ENCODE assay signal across 8 cellular contexts in the genomic region with DNA sequence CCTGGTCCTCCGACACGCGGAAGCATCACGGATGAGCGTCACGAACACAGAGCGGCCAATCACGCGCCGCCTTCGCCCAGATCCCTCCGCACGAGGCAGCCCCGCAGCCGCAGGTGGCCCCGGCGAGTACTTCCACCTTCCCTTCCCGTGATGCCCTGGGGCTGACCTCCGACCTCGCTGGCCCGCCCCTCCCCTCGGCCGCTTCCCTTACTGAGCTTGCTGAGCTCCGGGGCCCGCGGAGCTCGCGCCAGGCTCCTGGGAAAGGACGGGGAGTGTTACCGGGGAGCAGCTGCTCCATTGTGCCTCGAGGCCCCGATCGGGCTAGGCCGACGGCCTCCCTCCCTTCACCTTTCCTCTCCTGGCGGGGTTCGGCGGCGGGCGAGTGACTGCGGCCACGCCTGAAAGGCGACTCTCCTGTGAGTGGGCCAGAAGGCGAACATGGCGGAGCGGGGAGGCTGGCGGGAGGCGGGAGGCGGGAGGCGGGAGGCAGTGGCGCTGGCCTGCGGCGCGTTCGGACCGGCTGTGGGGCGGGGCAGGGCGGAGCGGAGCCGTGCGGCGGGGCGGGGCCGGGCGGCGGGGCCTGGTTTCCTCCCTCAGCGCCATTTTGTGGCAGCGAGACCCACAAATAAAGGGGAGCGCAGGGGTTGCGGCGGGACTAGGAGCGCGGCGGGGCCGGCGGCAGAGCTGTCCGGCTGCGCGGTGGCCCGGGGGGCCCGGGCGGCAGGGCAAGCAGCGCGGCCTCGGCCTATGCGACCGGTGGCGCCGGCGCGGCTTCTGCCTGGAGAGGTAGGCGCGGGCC. TPM values are rescaled to one million over a fixed set of nuclear protein-coding genes. Genes with fewer than 3 reads are reported as not detected.
A peak's percentile ranks its signal among the peaks of the same experiment; 100 is the strongest.
DNase-seq lines count a peak whose midpoint lies in the region; ATAC-seq and TF ChIP-seq lines count a peak whose summit lies in the region.

Gene WTAP (plus strand): TSS at position 589 of the 799 bp plus-strand sequence. CDS start 8,760 bp downstream, outside the sequence.

- H3K27me3 Mint-ChIP-seq in T-cell: no peaks in the 10 kb centered on the region
- peaks cover 3% of the 10 kb centered on the region for H3K27me3 Mint-ChIP-seq in type B pancreatic cell

- H3K36me3 ChIP-seq in heart right ventricle: peaks cover 0 to 18% (median 0%) of the 10 kb centered on the region in 9 donors

- DNase-seq in GM13976 (ENCODE audit: low spot score) (peak; percentile 96), NCI-H1436 treated with DMSO at 0.1 percent for 48 hours (lab: John Stamatoyannopoulos, UW) (peak; percentile 87), T-cell (peak; percentile 93 to 98 (median 96)), heart right ventricle (peak; percentile 94 to 95), posterior cingulate gyrus (peak; percentile 92 to 99 (median 94)), type B pancreatic cell (ENCODE audit: extremely low spot score, unreplicated experiment) (peak; percentile 98)

- intact Hi-C loops in heart right ventricle (cut with DNase I) (loop anchor here in 9 of 10 donors (1.0 to 10.0 kb wide), 10 partner anchors 34 to 248 kb away; partner anchors contain the start of genes SOD2 (in 7 of the 9), ACAT2 (in 4 of the 9), TCP1 (in 3 of the 9) and MRPL18 (in 1 of the 9)), posterior cingulate gyrus (cut with DNase I) (loop anchor here (1.0 to 2.0 kb wide), 3 partner anchors 34 to 64 kb away; partner anchors contain the start of genes MRPL18 and SOD2)

- H3K27ac ChIP-seq in adipose tissue (ENCODE audit: low read depth, low read length) (peak within 1 kb of the TSS; percentile 98), heart right ventricle (peak within 1 kb of the TSS; percentile 92 to 100 (median 99))

- in situ Hi-C loops in GM13976 (cut with MboI; ENCODE audit: low sequenced_read_pairs, unreplicated experiment): no loop called here

- 0% methylated on average over 81 to 93 of the region's 93 CpGs for WGBS in adipose tissue, 3 donors
- 0 to 1% methylated on average over 66 to 93 of the region's 93 CpGs for WGBS in heart right ventricle, 2 donors

- H3K27me3 ChIP-seq in heart right ventricle: no peaks in the 10 kb centered on the region

- peak within 1 kb of the TSS; percentile 64 to 96 (median 86) for H3K4me3 ChIP-seq in heart right ventricle

- H3K4me3 Mint-ChIP-seq in T-cell (peak within 1 kb of the TSS; percentile 95 to 96 (median 96)), type B pancreatic cell (peak within 1 kb of the TSS; percentile 95)

- ATAC-seq in HG02852 (IDR thresholded peaks at IDR 0.05; ENCODE audit: unreplicated experiment) (peak; percentile 76), T-cell (replicated peaks in 1 of 4) (peak; percentile 85 to 91 (median 86)), heart right ventricle (peak; percentile 96 to 98 (median 97))

- H3K27ac Mint-ChIP-seq in T-cell (peak within 1 kb of the TSS; percentile 99), type B pancreatic cell (peak within 1 kb of the TSS; percentile 99)

- peaks cover 0 to 4% (median 0%) of the 10 kb centered on the region in 11 donors for H3K9me3 ChIP-seq in heart right ventricle

- peaks cover 0 to 57% (median 51%) of the 10 kb centered on the region in 9 donors for H3K4me1 ChIP-seq in heart right ventricle

- H3K36me3 Mint-ChIP-seq in T-cell (peaks cover 17% of the 10 kb centered on the region), type B pancreatic cell (peaks cover 19% of the 10 kb centered on the region)

- CTCF ChIA-PET in T-cell (lab: Charles Lee): interaction anchor here (0.6 to 1.7 kb wide), 14 partner anchors 9 to 1266 kb away, joined by 3 to 11 read pairs (median 4); partner anchors contain the start of genes ACAT2 (in 1 of the 2), MRPL18 (in 1 of the 2) and SOD2 (in 1 of the 2)

- TF ChIP-seq CTCF in GM13976 (IDR thresholded peaks at IDR 0.05; ENCODE audit: borderline replicate concordance, control extremely low read depth, extremely low read depth, insufficient read depth, missing control alignments) (no peak), heart right ventricle (IDR thresholded peaks at IDR 0.05) (no peak), type B pancreatic cell (conservative IDR thresholded peaks at IDR 0.05) (no peak)

- POLR2A ChIA-PET in T-cell (lab: Charles Lee): interaction anchor here (0.5 to 2.1 kb wide), 21 partner anchors 11 to 1456 kb away, joined by 3 to 14 read pairs (median 4); partner anchors contain the start of genes MRPL18 (in 2 of the 2), TCP1 (in 2 of the 2), ACAT2 (in 1 of the 2) and SOD2 (in 1 of the 2)

- H3K9me3 Mint-ChIP-seq in T-cell: peaks cover 0 to 9% (median 6%) of the 10 kb centered on the region in 3 donors
- H3K9me3 Mint-ChIP-seq in type B pancreatic cell: peaks cover 5% of the 10 kb centered on the region

- H3K4me1 Mint-ChIP-seq in T-cell: peaks cover 69 to 71% (median 69%) of the 10 kb centered on the region in 3 donors
- peaks cover 21% of the 10 kb centered on the region for H3K4me1 Mint-ChIP-seq in type B pancreatic cell (ENCODE audit: unreplicated experiment)

RNA-seq across cellular contexts. Expression of gene WTAP, which starts in this region (rescaled TPM):
- total RNA-seq in T-cell (100 to 1,000 TPM; 119 to 177 (median 126) TPM), heart right ventricle (10 to 100 TPM; 44.4 to 70.1 (median 47.2) TPM), type B pancreatic cell (ENCODE audit: low replicate concordance) (96.9 and 108 TPM in 2 replicates)
- polyA plus RNA-seq in adipose tissue (10 to 100 TPM; 36.9 to 99.5 (median 96.0) TPM), heart right ventricle (10 to 100 TPM; 47.8 to 50.4 TPM)

Comparison
In these comparisons a context has a peak if more than half of its experiments do, and no peak if none do; other contexts are left out.
1. Peak in every context shown above with its lines: DNase-seq, ATAC-seq, H3K4me3 ChIP-seq and H3K27ac ChIP-seq.